ENCODE assay signal across 8 cellular contexts in the genomic region with DNA sequence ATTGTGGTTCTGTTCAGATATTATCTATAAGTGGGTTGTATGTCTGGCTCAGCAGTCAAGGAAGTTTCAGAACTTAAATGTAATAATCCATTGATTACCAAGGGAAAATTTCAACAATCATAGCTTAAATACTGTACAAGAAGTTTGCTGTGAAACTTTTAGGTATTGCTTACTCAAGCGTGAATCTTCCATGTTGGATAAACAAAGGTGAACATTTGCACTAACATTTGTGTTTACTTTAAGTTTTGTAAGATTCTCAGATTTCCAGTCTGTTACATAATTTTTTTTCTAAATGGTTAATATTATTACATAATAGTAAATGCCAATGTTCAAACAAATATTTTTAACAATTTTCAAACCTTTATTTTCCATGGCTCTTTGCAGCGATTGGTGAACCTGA.
"Had no signal": no experiment of that assay in that cellular context is flagged by ENCODE, and none has a peak within 500 bp of the region (broad histone marks: within the 10 kb centered on the region; RNA-seq: fewer than 3 reads in every experiment).

No MANE protein-coding gene starts in this region.

- H3K4me3 ChIP-seq: GM12878 had no signal

- DNase-seq: GDM1, GF-D8 had no signal

- FAIRE-seq: G401.6, GM12878, GM12891, GM12892, GM18507, GM19239 had no signal

- ATAC-seq: GM12878 had no signal
